In the genomic region with DNA sequence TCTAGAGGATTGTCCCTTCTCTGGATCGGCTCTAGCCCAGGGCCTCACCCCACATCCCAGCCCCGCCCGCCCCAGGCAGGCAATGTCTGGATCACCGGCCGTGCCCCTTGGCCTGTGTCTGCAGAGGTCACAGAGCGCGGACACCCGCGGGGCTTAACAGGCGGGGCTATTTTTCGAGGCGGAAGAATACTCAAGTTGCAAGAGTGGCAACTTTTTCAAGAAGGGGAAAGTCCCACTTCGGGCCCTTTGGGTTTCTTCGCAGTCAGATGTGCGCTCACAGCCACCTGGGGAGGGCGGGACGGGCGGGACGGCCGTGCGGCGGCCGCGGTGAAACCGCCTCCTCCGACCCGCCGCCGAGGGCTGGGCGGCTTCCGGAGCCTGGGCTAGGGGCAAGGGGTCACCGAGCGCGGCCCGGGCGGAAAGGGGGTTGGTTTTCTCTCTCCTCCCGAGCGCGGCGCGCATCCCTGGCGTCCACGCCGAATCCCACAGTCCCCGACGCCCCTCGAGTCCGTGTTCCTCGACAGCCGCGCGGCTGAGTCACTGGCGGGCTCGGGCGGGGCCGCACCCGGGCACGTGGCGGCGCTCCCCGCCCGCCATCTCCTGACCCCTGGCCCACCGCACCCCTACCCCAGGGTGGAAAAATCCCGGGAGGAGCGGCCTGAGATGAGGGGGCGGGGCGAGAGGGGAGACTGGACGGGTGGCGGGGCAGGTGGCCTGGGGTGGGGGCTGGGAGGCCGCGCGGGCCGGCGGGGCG, we compare ENCODE assay signal across 8 cellular contexts. TPM values are rescaled to one million over a fixed set of nuclear protein-coding genes. Genes with fewer than 3 reads are reported as not detected.
DNase-seq lines count a peak whose midpoint lies in the region; ATAC-seq and TF ChIP-seq lines count a peak whose summit lies in the region.

No MANE protein-coding gene starts in this region.

- intact Hi-C loops in HCT116 (cut with micrococcal nuclease), result loop anchor here (1.0 to 5.0 kb wide), 2 partner anchors 18 to 38 kb away; a partner anchor contains a TSS
- intact Hi-C loops in lower leg skin (cut with DNase I; ENCODE audit: low total_unique reads), result no loop called here

- no peak for TF ChIP-seq RAD21 in HCT116 (IDR thresholded peaks at IDR 0.05; ENCODE audit: low read depth)

- H3K9ac ChIP-seq in HCT116 (ENCODE audit: low read length), result peak overlapping the region; percentile 97
- peak overlapping the region; percentile 79 to 83 for H3K9ac ChIP-seq in duodenal mucosa (ENCODE audit: low read depth in 1 of 2, low read length in 2 of 2)

- CTCF ChIA-PET in HCT116 (lab: Charles Lee), result interaction anchor here (1.4 kb wide), 1 partner anchor 9 kb away, joined by 3 read pairs; a partner anchor contains a TSS

- no peak for TF ChIP-seq CTCF in HCT116 (IDR thresholded peaks at IDR 0.05 in 2 of 3, conservative IDR thresholded peaks at IDR 0.05 in 1 of 3; ENCODE audit: borderline replicate concordance in 1 of 3, insufficient read depth in 1 of 3, low read depth in 2 of 3, low read length in 2 of 3)
- TF ChIP-seq CTCF in lower leg skin (IDR thresholded peaks at IDR 0.05), result peak in 1 of 3 donors; percentile 65

- ATAC-seq in HCT116, result peak; percentile 24
- no peak for ATAC-seq in GM19328 (IDR thresholded peaks at IDR 0.05; ENCODE audit: unreplicated experiment)

- H3K27ac ChIP-seq in HCT116 (ENCODE audit: low read depth, low read length), result peak overlapping the region; percentile 99
- H3K27ac ChIP-seq in duodenal mucosa (ENCODE audit: low read depth, low read length), result peak overlapping the region; percentile 99

- H2AFZ ChIP-seq in HCT116 (ENCODE audit: low read depth, low read length, poor library complexity, severe bottlenecking), result no peak overlapping the region

- RAD21 ChIA-PET in HCT116 (lab: Charles Lee; ENCODE audit: low non-redundant PET in 1 of 2, low total read pairs in 2 of 2, uncharacterized antibody in 2 of 2, unreplicated experiment in 2 of 2), result no interaction called here

- H3K9me2 ChIP-seq in HCT116 (ENCODE audit: insufficient read depth), result no peaks in the 10 kb centered on the region

- no peaks in the 10 kb centered on the region for H3K9me3 ChIP-seq in HCT116 (ENCODE audit: control insufficient read depth in 1 of 2, insufficient read depth in 1 of 2, low read depth in 1 of 2, low read length in 2 of 2)
- H3K9me3 ChIP-seq in duodenal mucosa (ENCODE audit: control insufficient read depth in 1 of 2, low read length in 2 of 2), result no peaks in the 10 kb centered on the region

- 1% methylated on average over 23 to 32 of the region's 75 CpGs for WGBS in lower leg skin, 2 donors

- TF ChIP-seq POLR2A in HCT116 (IDR thresholded peaks at IDR 0.05; ENCODE audit: borderline replicate concordance, extremely low read depth, insufficient read depth, insufficient read length), result no peak
- no peak for TF ChIP-seq POLR2A in lower leg skin (IDR thresholded peaks at IDR 0.05)

- H3K4me1 ChIP-seq in HCT116 (ENCODE audit: control insufficient read depth in 1 of 2, insufficient read depth in 2 of 2, low read length in 2 of 2) (peaks cover 35 to 70% of the 10 kb centered on the region in 2 experiments), duodenal mucosa (ENCODE audit: control insufficient read depth in 1 of 2, insufficient read depth in 2 of 2, low read length in 2 of 2) (peaks cover 33 to 43% of the 10 kb centered on the region in 2 donors)

- H3K4me2 ChIP-seq in HCT116 (ENCODE audit: low read length), result peak overlapping the region; percentile 100

- peaks cover 12% of the 10 kb centered on the region; the same call in 1 of the 2 replicates for H4K20me1 ChIP-seq in HCT116 (ENCODE audit: insufficient read depth)

- H3K27me3 ChIP-seq in HCT116 (ENCODE audit: insufficient read depth, low read length) (no peaks in the 10 kb centered on the region), duodenal mucosa (ENCODE audit: control insufficient read depth in 1 of 2, insufficient read depth in 2 of 2, low read length in 2 of 2) (no peaks in the 10 kb centered on the region)

- POLR2A ChIA-PET in HCT116 (lab: Charles Lee), result interaction anchor here (0.6 to 4.7 kb wide), 4 partner anchors 9 to 27 kb away, joined by 3 to 45 read pairs (median 18); a partner anchor contains a TSS

- peak; percentile 41 for DNase-seq in HCT116 (ENCODE audit: low read depth, low spot score)
- DNase-seq in NCI-H2171 (lab: John Stamatoyannopoulos, UW), result peak; percentile 59
- peak; percentile 68 to 76 for DNase-seq in activated CD4-positive, alpha-beta T cell treated with anti-CD3 and anti-CD28 coated beads, Interleukin-2, amount 50 U/mL, for 24 hours (ENCODE audit: low read depth in 1 of 2, low spot score in 1 of 2)
- peak; percentile 71 to 95 for DNase-seq in lower leg skin (ENCODE audit: low spot score in 2 of 2)
- peak; percentile 60 to 72 (median 65) for DNase-seq in stimulated activated CD4-positive, alpha-beta T cell treated with anti-CD3 and anti-CD28 coated beads, TNF-alpha, amount 100 ng/mL, for 4 hours (ENCODE audit: low read depth in 3 of 3)

- H3K79me2 ChIP-seq in HCT116 (ENCODE audit: insufficient read depth, low read length), result peaks cover 51% of the 10 kb centered on the region

- BruUV-seq in HCT116 (replicated peaks; lab: Mats Ljungman, UMichigan), result no TSS peak

- H3K36me3 ChIP-seq in HCT116 (ENCODE audit: control insufficient read depth in 1 of 2, insufficient read depth in 2 of 2, low read length in 2 of 2) (peaks cover 9 to 17% of the 10 kb centered on the region in 2 experiments; a peak in 2 of 4 replicates), duodenal mucosa (ENCODE audit: control insufficient read depth in 1 of 2, insufficient read depth in 2 of 2, low read length in 2 of 2) (peaks cover 5 to 18% of the 10 kb centered on the region in 2 donors)

- H3K4me3 ChIP-seq in GM08714 (ENCODE audit: low read length) (peak overlapping the region; percentile 68), HCT116 (replicated peaks in 1 of 2; ENCODE audit: low read depth in 1 of 2, low read length in 2 of 2) (peak overlapping the region; percentile 96 to 97), duodenal mucosa (ENCODE audit: low read depth in 1 of 2, low read length in 2 of 2) (peak overlapping the region; percentile 82 to 99), lower leg skin (ENCODE audit: low read depth, poor library complexity, severe bottlenecking) (peak overlapping the region; percentile 44)

TF ChIP-seq in HCT116, 20 proteins besides CTCF, POLR2A, EP300 and RAD21 (continues in another document):
- no peak for TF ChIP-seq CBX3 (IDR thresholded peaks at IDR 0.05; ENCODE audit: low read depth)
- no peak for TF ChIP-seq TCF7L2 (IDR thresholded peaks at IDR 0.05; ENCODE audit: borderline replicate concordance, extremely low read depth, insufficient read depth, insufficient read length)
- TF ChIP-seq, protein P1, sequence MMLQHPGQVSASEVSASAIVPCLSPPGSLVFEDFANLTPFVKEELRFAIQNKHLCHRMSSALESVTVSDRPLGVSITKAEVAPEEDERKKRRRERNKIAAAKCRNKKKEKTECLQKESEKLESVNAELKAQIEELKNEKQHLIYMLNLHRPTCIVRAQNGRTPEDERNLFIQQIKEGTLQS (IDR thresholded peaks at IDR 0.05), result no peak
- 0 out of 2 replicates have a peak, but pooled peaks have one; percentile 6 for TF ChIP-seq ZFX (IDR thresholded peaks at IDR 0.05)
- TF ChIP-seq CEBPB (IDR thresholded peaks at IDR 0.05; ENCODE audit: low read depth), result no peak
- no peak for TF ChIP-seq EZH2 (IDR thresholded peaks at IDR 0.05)
- TF ChIP-seq POLR2AphosphoS5 (IDR thresholded peaks at IDR 0.05; ENCODE audit: low read depth, low read length), result peak; percentile 46; the same call in 1 of the 2 replicates
- TF ChIP-seq, protein P2, sequence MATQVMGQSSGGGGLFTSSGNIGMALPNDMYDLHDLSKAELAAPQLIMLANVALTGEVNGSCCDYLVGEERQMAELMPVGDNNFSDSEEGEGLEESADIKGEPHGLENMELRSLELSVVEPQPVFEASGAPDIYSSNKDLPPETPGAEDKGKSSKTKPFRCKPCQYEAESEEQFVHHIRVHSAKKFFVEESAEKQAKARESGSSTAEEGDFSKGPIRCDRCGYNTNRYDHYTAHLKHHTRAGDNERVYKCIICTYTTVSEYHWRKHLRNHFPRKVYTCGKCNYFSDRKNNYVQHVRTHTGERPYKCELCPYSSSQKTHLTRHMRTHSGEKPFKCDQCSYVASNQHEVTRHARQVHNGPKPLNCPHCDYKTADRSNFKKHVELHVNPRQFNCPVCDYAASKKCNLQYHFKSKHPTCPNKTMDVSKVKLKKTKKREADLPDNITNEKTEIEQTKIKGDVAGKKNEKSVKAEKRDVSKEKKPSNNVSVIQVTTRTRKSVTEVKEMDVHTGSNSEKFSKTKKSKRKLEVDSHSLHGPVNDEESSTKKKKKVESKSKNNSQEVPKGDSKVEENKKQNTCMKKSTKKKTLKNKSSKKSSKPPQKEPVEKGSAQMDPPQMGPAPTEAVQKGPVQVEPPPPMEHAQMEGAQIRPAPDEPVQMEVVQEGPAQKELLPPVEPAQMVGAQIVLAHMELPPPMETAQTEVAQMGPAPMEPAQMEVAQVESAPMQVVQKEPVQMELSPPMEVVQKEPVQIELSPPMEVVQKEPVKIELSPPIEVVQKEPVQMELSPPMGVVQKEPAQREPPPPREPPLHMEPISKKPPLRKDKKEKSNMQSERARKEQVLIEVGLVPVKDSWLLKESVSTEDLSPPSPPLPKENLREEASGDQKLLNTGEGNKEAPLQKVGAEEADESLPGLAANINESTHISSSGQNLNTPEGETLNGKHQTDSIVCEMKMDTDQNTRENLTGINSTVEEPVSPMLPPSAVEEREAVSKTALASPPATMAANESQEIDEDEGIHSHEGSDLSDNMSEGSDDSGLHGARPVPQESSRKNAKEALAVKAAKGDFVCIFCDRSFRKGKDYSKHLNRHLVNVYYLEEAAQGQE (IDR thresholded peaks at IDR 0.05; ENCODE audit: low read depth), result no peak
- no peak for TF ChIP-seq EGR1 (IDR thresholded peaks at IDR 0.05; ENCODE audit: low read depth)
- 0 out of 2 replicates have a peak, but pooled peaks have one; percentile 4 for TF ChIP-seq JUND (IDR thresholded peaks at IDR 0.05)
- no peak for TF ChIP-seq ZNF274 (IDR thresholded peaks at IDR 0.05; ENCODE audit: low read depth, low read length)
- no peak for TF ChIP-seq EZH2phosphoT487 (IDR thresholded peaks at IDR 0.05; ENCODE audit: borderline replicate concordance)
- TF ChIP-seq SP1 (IDR thresholded peaks at IDR 0.05; ENCODE audit: low read depth), result peak; percentile 46; the same call in 1 of the 2 replicates

RNA-seq across cellular contexts. Expression of a gene that starts 1.2 kb away (rescaled TPM):
- total RNA-seq in HCT116 (2021; ENCODE audit: unreplicated experiment), result 1,213 TPM
- polyA plus RNA-seq in HCT116 (2012), result 1,800 and 2,181 TPM in 2 replicates
- 100 to 1,000 TPM; 479 to 709 (median 540) TPM for total RNA-seq in lower leg skin

RNA-seq across cellular contexts. Expression of a gene that starts 1.4 kb away (rescaled TPM):
- total RNA-seq in HCT116 (2021; ENCODE audit: unreplicated experiment) (24.6 TPM), lower leg skin (1 to 10 TPM; 1.0 to 7.9 (median 4.9) TPM)
- 23.5 and 26.1 TPM in 2 replicates for polyA plus RNA-seq in HCT116 (2012)

RNA-seq across cellular contexts. Expression of a gene that starts 9.4 kb away (rescaled TPM):
- 105 TPM for total RNA-seq in HCT116 (2021; ENCODE audit: unreplicated experiment)
- 98.7 and 129 TPM in 2 replicates for polyA plus RNA-seq in HCT116 (2012)
- total RNA-seq in lower leg skin, result 10 to 100 TPM; 66.3 to 95.4 (median 80.2) TPM

RNA-seq across cellular contexts. Expression of a gene that starts 9.7 kb away (rescaled TPM):
- total RNA-seq in HCT116 (2021; ENCODE audit: unreplicated experiment) (75.1 TPM), lower leg skin (10 to 100 TPM; 35.5 to 87.7 (median 59.2) TPM)
- 78.4 and 79.1 TPM in 2 replicates for polyA plus RNA-seq in HCT116 (2012)

RNA-seq across cellular contexts. Expression of a gene that starts 17.4 kb away (rescaled TPM):
- total RNA-seq in HCT116 (2021; ENCODE audit: unreplicated experiment), result not detected
- polyA plus RNA-seq in HCT116 (2012), result 2.5 TPM in 2 replicates
- not detected for total RNA-seq in lower leg skin

Comparison
In these comparisons a context has a peak if more than half of its experiments do, and no peak if none do; other contexts are left out.
1. H3K4me3 ChIP-seq: peak in every context shown above with its lines; median percentile 96 in HCT116; 90 in duodenal mucosa; 68 in GM08714; 44 in lower leg skin.